In the genomic region with DNA sequence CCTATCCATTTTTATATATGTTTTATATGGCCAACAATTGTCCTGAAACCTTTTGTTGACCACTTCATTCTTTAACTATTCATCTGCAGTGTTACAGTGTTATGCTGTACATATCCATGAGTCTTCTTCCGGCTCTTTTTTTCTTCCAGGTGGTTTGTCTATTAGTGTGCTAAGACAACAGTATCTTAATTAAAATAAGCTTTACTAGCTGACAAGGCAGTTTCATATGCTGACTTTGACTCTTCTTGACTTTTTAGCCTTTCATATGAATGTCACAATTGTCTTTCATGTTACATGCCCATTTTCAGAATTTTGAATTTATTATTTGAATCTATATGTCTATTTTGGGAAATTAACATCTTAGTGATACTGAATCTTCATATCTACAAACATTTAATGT, we compare ENCODE assay signal across 23 cellular contexts.
"Had no signal": no experiment of that assay in that cellular context is flagged by ENCODE, and none has a peak within 500 bp of the region (broad histone marks: within the 10 kb centered on the region; RNA-seq: fewer than 3 reads in every experiment).

No MANE protein-coding gene starts in this region.

- H3K27ac Mint-ChIP-seq: dendritic cell treated with granulocyte-macrophage colony-stimulating factor and Interleukin-4, amounts not matched to agents 40 ng/mL and 50 ng/mL, for 4 days; effector memory CD8-positive, alpha-beta T cell; endodermal cell; mesothelial cell of epicardium had no signal

- H3K27me3 ChIP-seq: colonic mucosa, esophagus squamous epithelium, gastrocnemius medialis, heart right ventricle, left lung had no signal

- H3K9me3 Mint-ChIP-seq: endodermal cell had no signal

- H3K36me3 ChIP-seq: colonic mucosa, esophagus squamous epithelium, gastrocnemius medialis, heart right ventricle, left lung, lower lobe of right lung had no signal

- H3K9me3 ChIP-seq: colonic mucosa, esophagus squamous epithelium, gastrocnemius medialis, lower lobe of right lung, mucosa of descending colon had no signal

- H3K4me3 Mint-ChIP-seq: dendritic cell treated with granulocyte-macrophage colony-stimulating factor and Interleukin-4, amounts not matched to agents 40 ng/mL and 50 ng/mL, for 4 days; effector memory CD8-positive, alpha-beta T cell; endodermal cell; mesothelial cell of epicardium had no signal

- H3K4me1 Mint-ChIP-seq: endodermal cell had no signal

- H3K4me3 ChIP-seq: colonic mucosa, esophagus squamous epithelium, gastrocnemius medialis, heart right ventricle, left lung, lower lobe of right lung, mucosa of descending colon had no signal

- H3K27ac ChIP-seq: colonic mucosa, epithelial cell of prostate, esophagus squamous epithelium, gastrocnemius medialis, heart right ventricle, left lung, lower lobe of right lung had no signal

- H3K4me1 ChIP-seq: colonic mucosa, esophagus squamous epithelium, gastrocnemius medialis, heart right ventricle, left lung, lower lobe of right lung had no signal

- DNase-seq: colonic mucosa; cortex of kidney; effector CD8-positive, alpha-beta T cell; effector memory CD8-positive, alpha-beta T cell; endodermal cell; erythroblast; esophagus squamous epithelium; foreskin fibroblast; foreskin melanocyte; gastrocnemius medialis; glutamatergic neuron; head of caudate nucleus; heart right ventricle; hippocampal formation; left cardiac atrium; left lung; left ventricle myocardium superior; lower lobe of right lung; mesenchymal stem cell; mucosa of descending colon had no signal

- H3K27me3 Mint-ChIP-seq: dendritic cell treated with granulocyte-macrophage colony-stimulating factor and Interleukin-4, amounts not matched to agents 40 ng/mL and 50 ng/mL, for 4 days; effector memory CD8-positive, alpha-beta T cell had no signal
